In genomic region chr1:29894311-29894710, GRCh38 we compare ENCODE assay signal across 18 cellular contexts.
A peak's percentile ranks its signal among the peaks of the same experiment; 100 is the strongest.
DNase-seq lines count a peak whose midpoint lies in the region; ATAC-seq and TF ChIP-seq lines count a peak whose summit lies in the region.
"Had no signal": no experiment of that assay in that cellular context is flagged by ENCODE, and none has a peak within 500 bp of the region (broad histone marks: within the 10 kb centered on the region; RNA-seq: fewer than 3 reads in every experiment).

No MANE protein-coding gene starts in this region.

- H3K4me3 ChIP-seq in spleen: no peak overlapping the region
- H3K4me3 ChIP-seq: BLaER1, GM23248 had no signal

- no peak for ATAC-seq in left cardiac atrium
- ATAC-seq in left lobe of liver: no peak
- ATAC-seq in GM18909 (IDR thresholded peaks at IDR 0.05; ENCODE audit: poor library complexity, unreplicated experiment): no peak
- ATAC-seq: CD8-positive, alpha-beta T cell; HCT116 had no signal

- TF ChIP-seq CTCF in spleen (IDR thresholded peaks at IDR 0.05 in 8 of 11, conservative IDR thresholded peaks at IDR 0.05 in 3 of 11): no peak

- DNase-seq in cardiac septum (ENCODE audit: low spot score): peak; percentile 33
- DNase-seq in left cardiac atrium: no peak
- DNase-seq in left lobe of liver (ENCODE audit: low spot score): peak; percentile 11
- DNase-seq in spleen: peak; percentile 38
- no peak for DNase-seq in cortex of kidney (lab: John Stamatoyannopoulos, UW)
- no peak for DNase-seq in retina
- DNase-seq: CD4-positive, CD25-positive, alpha-beta regulatory T cell; CD8-positive, alpha-beta T cell; DMS 273 treated with DMSO at 0.1 percent for 48 hours; DMS79 treated with DMSO at 0.1 percent for 48 hours; GF-D8; GM23248; H9 had no signal

- WGBS in spleen, 5 donors: 75 to 82% (median 78%) methylated on average over 3 to 5 of the region's 5 CpGs

- no peak overlapping the region for H3K27ac ChIP-seq in spleen
- H3K27ac ChIP-seq: 22Rv1, BLaER1, C4-2B, GM23248 had no signal

- peaks cover 0 to 62% (median 0%) of the 10 kb centered on the region in 7 donors for H3K27me3 ChIP-seq in spleen (replicated peaks in 1 of 7)
- H3K27me3 ChIP-seq: BLaER1 had no signal

- no peaks in the 10 kb centered on the region for H3K36me3 ChIP-seq in spleen
- H3K36me3 ChIP-seq: BLaER1 had no signal

- no peaks in the 10 kb centered on the region for H3K9me3 ChIP-seq in spleen
- H3K9me3 ChIP-seq: BLaER1 had no signal

- no peak for TF ChIP-seq POLR2A in spleen (IDR thresholded peaks at IDR 0.05)

- intact Hi-C loops in cardiac septum (cut with DNase I): no loop called here
- intact Hi-C loops in left cardiac atrium (cut with DNase I): no loop called here
- intact Hi-C loops in spleen (cut with DNase I; ENCODE audit: low total_unique reads): no loop called here

- no peaks in the 10 kb centered on the region for H3K4me1 ChIP-seq in spleen

Comparison
In these comparisons a context has a peak if more than half of its experiments do, and no peak if none do; other contexts are left out.
1. DNase-seq: peak in cardiac septum (single experiment), left lobe of liver (single experiment) and spleen (single experiment); none in left cardiac atrium (single experiment), cortex of kidney (single experiment) and retina (single experiment).